ENCODE assay signal across 1 cellular context in genomic region chr11:31808721-31809542, GRCh38.
TF ChIP-seq lines count a peak whose summit lies in the region.

No MANE protein-coding gene starts in this region.

TF ChIP-seq in H1, 55 proteins besides CTCF, POLR2A, EP300 and RAD21 (continued from another document):
- peak; percentile 91 for TF ChIP-seq RNF2 (IDR thresholded peaks at IDR 0.05; ENCODE audit: borderline replicate concordance, low read depth, low read length, missing control alignments, poor library complexity, severe bottlenecking)
